20 cellular contexts compared by ENCODE assay signal in genomic region chr12:8906781-8907180, GRCh38.
"Had no signal": no experiment of that assay in that cellular context is flagged by ENCODE, and none has a peak within 500 bp of the region (broad histone marks: within the 10 kb centered on the region; RNA-seq: fewer than 3 reads in every experiment).

No MANE protein-coding gene starts in this region.

- H3K4me3 Mint-ChIP-seq: activated CD4-positive, alpha-beta T cell treated with anti-CD3 and anti-CD28 coated beads, Interleukin-2, amount 10 ng/mL, durations not matched to agents 7 days and 5 days; activated naive CD8-positive, alpha-beta T cell treated with anti-CD3 and anti-CD28 coated beads, Interleukin-2, amount 10 ng/mL, durations not matched to agents 7 days and 5 days; activated T-helper 1 cell treated with anti-CD3 and anti-CD28 coated beads, Interleukin-12 subunit alpha, Interleukin-12 subunit beta, Interleukin-2, Interleukin-4 antibody, amounts not matched to agents 30 ng/mL and 10 ng/mL and 1 ng/mL, durations not matched to agents 14 hours and 24 hours and 36 hours; dendritic cell treated with granulocyte-macrophage colony-stimulating factor and Interleukin-4, amounts not matched to agents 40 ng/mL and 50 ng/mL, for 4 days; memory B cell; natural killer cell; T-helper 2 cell treated with Interferon-gamma antibody and Interleukin-4, amounts not matched to agents 5 μg/mL and 100 μg/mL, for 36 hours had no signal

- H3K9me3 Mint-ChIP-seq: activated CD4-positive, alpha-beta T cell treated with anti-CD3 and anti-CD28 coated beads, Interleukin-2, amount 10 ng/mL, durations not matched to agents 7 days and 5 days; activated T-helper 1 cell treated with anti-CD3 and anti-CD28 coated beads, Interleukin-12 subunit alpha, Interleukin-12 subunit beta, Interleukin-2, Interleukin-4 antibody, amounts not matched to agents 30 ng/mL and 10 ng/mL and 1 ng/mL, durations not matched to agents 14 hours and 24 hours and 36 hours; natural killer cell; T-helper 2 cell treated with Interferon-gamma antibody and Interleukin-4, amounts not matched to agents 5 μg/mL and 100 μg/mL, for 36 hours had no signal

- H3K27ac ChIP-seq: skin epidermis, tibial nerve had no signal

- H3K27me3 Mint-ChIP-seq: memory B cell, progenitor cell of endocrine pancreas had no signal

- H3K36me3 Mint-ChIP-seq: activated naive CD8-positive, alpha-beta T cell treated with anti-CD3 and anti-CD28 coated beads, Interleukin-2, amount 10 ng/mL, durations not matched to agents 7 days and 5 days; natural killer cell had no signal

- H3K4me1 ChIP-seq: tibial nerve had no signal

- H3K4me3 ChIP-seq: heart right ventricle, right atrium auricular region, skin epidermis, tibial nerve had no signal

- ATAC-seq: heart right ventricle, natural killer cell had no signal

- H3K36me3 ChIP-seq: heart right ventricle, right atrium auricular region, tibial nerve had no signal

- DNase-seq: activated CD4-positive, alpha-beta T cell treated with anti-CD3 and anti-CD28 coated beads, Interleukin-2, amount 10 ng/mL, durations not matched to agents 7 days and 5 days; activated naive CD4-positive, alpha-beta T cell; activated naive CD8-positive, alpha-beta T cell treated with anti-CD3 and anti-CD28 coated beads, Interleukin-2, amount 10 ng/mL, durations not matched to agents 7 days and 5 days; effector memory CD4-positive, alpha-beta T cell; foreskin melanocyte; heart right ventricle; kidney; left ventricle myocardium superior; natural killer cell; occipital lobe; stimulated activated CD4-positive, alpha-beta T cell treated with anti-CD3 and anti-CD28 coated beads, Interleukin-4, amount 100 ng/mL, for 24 hours; stimulated activated naive CD4-positive, alpha-beta T cell had no signal

- H3K27me3 ChIP-seq: heart right ventricle, right atrium auricular region, tibial nerve had no signal

- H3K27ac Mint-ChIP-seq: activated CD4-positive, alpha-beta T cell treated with anti-CD3 and anti-CD28 coated beads, Interleukin-2, amount 10 ng/mL, durations not matched to agents 7 days and 5 days; activated naive CD8-positive, alpha-beta T cell treated with anti-CD3 and anti-CD28 coated beads, Interleukin-2, amount 10 ng/mL, durations not matched to agents 7 days and 5 days; activated T-helper 1 cell treated with anti-CD3 and anti-CD28 coated beads, Interleukin-12 subunit alpha, Interleukin-12 subunit beta, Interleukin-2, Interleukin-4 antibody, amounts not matched to agents 30 ng/mL and 10 ng/mL and 1 ng/mL, durations not matched to agents 14 hours and 24 hours and 36 hours; dendritic cell treated with granulocyte-macrophage colony-stimulating factor and Interleukin-4, amounts not matched to agents 40 ng/mL and 50 ng/mL, for 4 days; memory B cell; natural killer cell; progenitor cell of endocrine pancreas; T-helper 2 cell treated with Interferon-gamma antibody and Interleukin-4, amounts not matched to agents 5 μg/mL and 100 μg/mL, for 36 hours had no signal

- H3K9me3 ChIP-seq: heart right ventricle, right atrium auricular region, tibial nerve had no signal
